In the genomic region with DNA sequence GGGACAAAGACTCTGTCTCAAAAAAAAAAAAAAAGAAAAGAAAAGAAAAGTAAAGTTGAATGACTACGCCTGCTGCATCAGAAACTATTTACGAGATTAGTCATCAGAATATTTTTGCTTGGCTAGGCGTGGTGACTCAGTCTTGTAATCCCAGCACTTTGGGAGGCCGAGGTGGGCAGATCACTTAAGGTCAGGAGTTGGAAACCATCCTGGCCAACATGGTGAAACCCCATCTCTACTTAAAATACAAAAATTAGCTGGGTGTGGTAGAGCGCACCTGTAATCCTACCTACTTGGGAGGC, we compare ENCODE assay signal across 7 cellular contexts.
DNase-seq lines count a peak whose midpoint lies in the region; ATAC-seq, FAIRE-seq and TF ChIP-seq lines count a peak whose summit lies in the region.
"Not testable (repeated sequence)": the region's sequence is repeated elsewhere in the genome, so short reads cannot be mapped to it uniquely, and the experiment has no call there.

No MANE protein-coding gene starts in this region.

- not testable (repeated sequence) for H2AFZ ChIP-seq in HepG2 (ENCODE audit: low read length)

- H3K27ac ChIP-seq in HepG2 (ENCODE audit: extremely low read length, insufficient read depth, low read length) = not testable (repeated sequence)

- H3K27me3 ChIP-seq in HepG2 (ENCODE audit: control insufficient read depth in 1 of 2, insufficient read depth in 2 of 2, low read length in 2 of 2) = not testable (repeated sequence)

- FAIRE-seq in HepG2 (lab: Jason Lieb, UNC) = not testable (repeated sequence)

- not testable (repeated sequence) for TF ChIP-seq RAD21 in HepG2 (CRISPR knock-in tag; IDR thresholded peaks at IDR 0.05)

- CTCF ChIA-PET in HepG2 (lab: Yijun Ruan, JAX; ENCODE audit: low intra/inter-chr PET ratio, low total read pairs) = interaction anchor here (1.3 kb wide), 1 partner anchor 76 kb away, joined by 3 read pairs; no protein-coding TSS in a partner anchor

- POLR2A ChIA-PET in HepG2 (lab: Yijun Ruan, JAX) = interaction anchor here (2.3 kb wide), 1 partner anchor 19 kb away, joined by 8 read pairs; no protein-coding TSS in a partner anchor

- H3K36me3 ChIP-seq in HepG2 (replicated peaks in 1 of 2; ENCODE audit: control insufficient read depth in 1 of 2, insufficient read depth in 2 of 2, low read length in 2 of 2) = not testable (repeated sequence)

- TF ChIP-seq EP300 in HepG2 (IDR thresholded peaks at IDR 0.05; ENCODE audit: low read depth in 2 of 2, low read length in 2 of 2); HepG2 (CRISPR knock-in tag; IDR thresholded peaks at IDR 0.05; ENCODE audit: borderline replicate concordance): not testable (repeated sequence)

- intact Hi-C loops in HepG2 (cut with micrococcal nuclease; ENCODE audit: unreplicated experiment) = not testable (repeated sequence)

- H3K9ac ChIP-seq in HepG2 (ENCODE audit: insufficient read depth, low read depth, low read length) = not testable (repeated sequence)

- not testable (repeated sequence) for TF ChIP-seq CTCF in GM12864 (IDR thresholded peaks at IDR 0.05; ENCODE audit: low read depth, low read length, missing control alignments); HepG2 (CRISPR knock-in tag; IDR thresholded peaks at IDR 0.05)

- H3K4me2 ChIP-seq in HepG2 (ENCODE audit: low read depth, low read length) = not testable (repeated sequence)

- peak; percentile 29 for DNase-seq in GM12864 (ENCODE audit: low read depth)
- peak; percentile 91 for DNase-seq in RPMI7951 (ENCODE audit: low read depth)
- peak; percentile 65 for DNase-seq in dedifferentiated amniotic fluid mesenchymal stem cell (ENCODE audit: extremely low spot score)
- not testable (repeated sequence) for DNase-seq in HepG2 (ENCODE audit: low spot score)

- in situ Hi-C loops in HepG2 (cut with HindIII; ENCODE audit: extremely low pct_ligation_motif_present, low pct_unique_long_range_greater_than_20kb) = not testable (repeated sequence)

- peak; percentile 73 for ATAC-seq in GM19463 (IDR thresholded peaks at IDR 0.05; ENCODE audit: unreplicated experiment)
- ATAC-seq in HG02759 (IDR thresholded peaks at IDR 0.05; ENCODE audit: unreplicated experiment) = peak; percentile 85
- ATAC-seq in HG03469 (IDR thresholded peaks at IDR 0.05; ENCODE audit: unreplicated experiment) = peak; percentile 64
- ATAC-seq in HepG2 = not testable (repeated sequence)

- H3K9me3 ChIP-seq in HepG2 (ENCODE audit: low read length) = not testable (repeated sequence)

- 92% methylated on average over 5 of the region's 5 CpGs for WGBS in HepG2 (ENCODE audit: low lambda C conversion rate)

- H3K4me1 ChIP-seq in HepG2 (ENCODE audit: insufficient read depth, low read length) = peaks cover 48% of the 10 kb centered on the region

- H4K20me1 ChIP-seq in HepG2 (ENCODE audit: insufficient read depth, low read length) = not testable (repeated sequence)

- not testable (repeated sequence) for TF ChIP-seq POLR2A in HepG2 (IDR thresholded peaks at IDR 0.05; ENCODE audit: insufficient read depth in 1 of 2, low read depth in 2 of 2, low read length in 2 of 2)

- not testable (repeated sequence) for H3K79me2 ChIP-seq in HepG2 (ENCODE audit: insufficient read depth, low read length)

- not testable (repeated sequence) for H3K4me3 ChIP-seq in GM12864 (ENCODE audit: low read depth, low read length); HepG2 (replicated peaks in 1 of 3; ENCODE audit: insufficient read depth in 1 of 3, low read depth in 2 of 3, low read length in 3 of 3)

- not testable (repeated sequence) for BruUV-seq in HepG2 (replicated peaks; lab: Mats Ljungman, UMichigan)

TF ChIP-seq in HepG2, 621 proteins besides CTCF, POLR2A, EP300 and RAD21:
- TF ChIP-seq, protein P1, sequence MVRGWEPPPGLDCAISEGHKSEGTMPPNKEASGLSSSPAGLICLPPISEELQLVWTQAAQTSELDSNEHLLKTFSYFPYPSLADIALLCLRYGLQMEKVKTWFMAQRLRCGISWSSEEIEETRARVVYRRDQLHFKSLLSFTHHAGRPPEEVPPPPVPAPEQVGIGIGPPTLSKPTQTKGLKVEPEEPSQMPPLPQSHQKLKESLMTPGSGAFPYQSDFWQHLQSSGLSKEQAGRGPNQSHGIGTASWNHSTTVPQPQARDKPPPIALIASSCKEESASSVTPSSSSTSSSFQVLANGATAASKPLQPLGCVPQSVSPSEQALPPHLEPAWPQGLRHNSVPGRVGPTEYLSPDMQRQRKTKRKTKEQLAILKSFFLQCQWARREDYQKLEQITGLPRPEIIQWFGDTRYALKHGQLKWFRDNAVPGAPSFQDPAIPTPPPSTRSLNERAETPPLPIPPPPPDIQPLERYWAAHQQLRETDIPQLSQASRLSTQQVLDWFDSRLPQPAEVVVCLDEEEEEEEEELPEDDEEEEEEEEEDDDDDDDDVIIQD (CRISPR knock-in tag; IDR thresholded peaks at IDR 0.05; ENCODE audit: low read depth) = peak; percentile 76; the same call in 1 of the 2 replicates
- peak; percentile 9; the same call in 1 of the 2 replicates for TF ChIP-seq MAFF (IDR thresholded peaks at IDR 0.05; ENCODE audit: low read depth, low read length)
- TF ChIP-seq FOSL2 (CRISPR knock-in tag; IDR thresholded peaks at IDR 0.05) = peak; percentile 54
- TF ChIP-seq MAFK (conservative IDR thresholded peaks at IDR 0.05 in 1 of 2, IDR thresholded peaks at IDR 0.05 in 1 of 2; ENCODE audit: low read length in 2 of 2) = 0 out of 4 replicates have a peak, but pooled peaks of 1 of the 2 experiments have one; percentile 9
